ENCODE assay signal across 9 cellular contexts in genomic region chrX:69163936-69164741, GRCh38. TPM values are rescaled to one million over a fixed set of nuclear protein-coding genes. Genes with fewer than 3 reads are reported as not detected.
DNase-seq lines count a peak whose midpoint lies in the region; ATAC-seq, FAIRE-seq and TF ChIP-seq lines count a peak whose summit lies in the region.
"Had no signal": no experiment of that assay in that cellular context is flagged by ENCODE, and none has a peak within 500 bp of the region (broad histone marks: within the 10 kb centered on the region; RNA-seq: fewer than 3 reads in every experiment).

No MANE protein-coding gene starts in this region.

- in situ Hi-C loops in astrocyte of the cerebellum (cut with HindIII; ENCODE audit: low sequenced_read_pairs): no loop called here

- H3K27ac Mint-ChIP-seq in T-helper 1 cell treated with Interleukin-12 subunit alpha and Interleukin-12 subunit beta and Interleukin-4 antibody, amounts not matched to agents 30 μg/mL and 1 μg/mL, for 36 hours: peak overlapping the region; percentile 83

- ATAC-seq in GM18499 (IDR thresholded peaks at IDR 0.05; ENCODE audit: insufficient read depth, unreplicated experiment): peak; percentile 42
- ATAC-seq in HG03103 (IDR thresholded peaks at IDR 0.05; ENCODE audit: low read depth, unreplicated experiment): peak; percentile 61
- ATAC-seq in GM21737 (IDR thresholded peaks at IDR 0.05; ENCODE audit: unreplicated experiment): no peak

- H3K4me1 Mint-ChIP-seq in T-helper 1 cell treated with Interleukin-12 subunit alpha and Interleukin-12 subunit beta and Interleukin-4 antibody, amounts not matched to agents 30 μg/mL and 1 μg/mL, for 36 hours (ENCODE audit: low read depth): peaks cover 26% of the 10 kb centered on the region

- peak overlapping the region; percentile 73 for H3K4me3 ChIP-seq in astrocyte of the cerebellum (ENCODE audit: low read depth, low read length)
- peak overlapping the region; percentile 27 for H3K4me3 ChIP-seq in iPS-15b (ENCODE audit: low read depth, low read length)
- H3K4me3 ChIP-seq in small intestine (ENCODE audit: low read depth in 1 of 2, low read length in 2 of 2): peak overlapping the region in 1 of 2 donors; percentile 61

- DNase-seq in astrocyte of the cerebellum (ENCODE audit: low read depth): no peak
- DNase-seq in small intestine: peak; percentile 23
- DNase-seq in NCI-H1694 treated with DMSO at 0.1 percent for 48 hours (lab: John Stamatoyannopoulos, UW): no peak

- FAIRE-seq in small intestine (lab: Jason Lieb, UNC): no peak

- 12 to 45% (median 24%) methylated on average over 17 to 23 of the region's 23 CpGs for WGBS in small intestine, 3 donors

- H3K36me3 Mint-ChIP-seq in T-helper 1 cell treated with Interleukin-12 subunit alpha and Interleukin-12 subunit beta and Interleukin-4 antibody, amounts not matched to agents 30 μg/mL and 1 μg/mL, for 36 hours (ENCODE audit: low read depth): peaks cover 7% of the 10 kb centered on the region

- H3K9me3 ChIP-seq in iPS-15b (ENCODE audit: control insufficient read depth, insufficient read depth, low read length) (no peaks in the 10 kb centered on the region), small intestine (ENCODE audit: control insufficient read depth, low read depth) (no peaks in the 10 kb centered on the region)
- H3K9me3 ChIP-seq: adrenal gland had no signal

- H3K27me3 Mint-ChIP-seq in T-helper 1 cell treated with Interleukin-12 subunit alpha and Interleukin-12 subunit beta and Interleukin-4 antibody, amounts not matched to agents 30 μg/mL and 1 μg/mL, for 36 hours (ENCODE audit: low read depth): peaks cover 6% of the 10 kb centered on the region

- H3K36me3 ChIP-seq in iPS-15b (ENCODE audit: control insufficient read depth, insufficient read depth, low read length): no peaks in the 10 kb centered on the region
- H3K36me3 ChIP-seq in small intestine (ENCODE audit: control insufficient read depth in 2 of 2, insufficient read depth in 2 of 2, low read length in 2 of 2): no peaks in the 10 kb centered on the region
- H3K36me3 ChIP-seq: adrenal gland had no signal

- H3K27me3 ChIP-seq in iPS-15b (ENCODE audit: control insufficient read depth, insufficient read depth, low read length) (no peaks in the 10 kb centered on the region), small intestine (ENCODE audit: control insufficient read depth in 2 of 2, insufficient read depth in 2 of 2, low read length in 2 of 2) (no peaks in the 10 kb centered on the region)
- H3K27me3 ChIP-seq: adrenal gland had no signal

- peak overlapping the region; percentile 91 for H3K4me3 Mint-ChIP-seq in T-helper 1 cell treated with Interleukin-12 subunit alpha and Interleukin-12 subunit beta and Interleukin-4 antibody, amounts not matched to agents 30 μg/mL and 1 μg/mL, for 36 hours

- H3K4me1 ChIP-seq in iPS-15b (ENCODE audit: control insufficient read depth, insufficient read depth, low read length) (no peaks in the 10 kb centered on the region), small intestine (ENCODE audit: control insufficient read depth in 2 of 2, insufficient read depth in 1 of 2, low read depth in 1 of 2, low read length in 1 of 2) (no peaks in the 10 kb centered on the region)
- H3K4me1 ChIP-seq: adrenal gland had no signal

- TF ChIP-seq CTCF in astrocyte of the cerebellum (IDR thresholded peaks at IDR 0.05; ENCODE audit: low read depth, low read length, missing control alignments): no peak

- peak overlapping the region in 1 of 2 donors; percentile 65 for H3K27ac ChIP-seq in small intestine (ENCODE audit: low read depth in 1 of 2, low read length in 1 of 2)

- no peak overlapping the region for H3K9ac ChIP-seq in iPS-15b (ENCODE audit: low read depth, low read length)

- no peaks in the 10 kb centered on the region for H3K9me3 Mint-ChIP-seq in T-helper 1 cell treated with Interleukin-12 subunit alpha and Interleukin-12 subunit beta and Interleukin-4 antibody, amounts not matched to agents 30 μg/mL and 1 μg/mL, for 36 hours

RNA-seq across cellular contexts. Expression of gene PJA1, which starts 1.1 kb away (rescaled TPM):
- polyA plus RNA-seq in small intestine: 10 to 100 TPM in 1 of 3 donors, 1 to 10 TPM in 2; 3.6 to 11.5 (median 8.1) TPM
